2 cellular contexts compared by ENCODE assay signal in genomic region chr1:145762001-145762400, GRCh38.
TF ChIP-seq lines count a peak whose summit lies in the region.

No MANE protein-coding gene starts in this region.

TF ChIP-seq in HepG2, 621 proteins besides CTCF, POLR2A, EP300 and RAD21:
- 0 out of 2 replicates have a peak, but pooled peaks have one; percentile 21 for TF ChIP-seq HNF4A (CRISPR knock-in tag; IDR thresholded peaks at IDR 0.05)

TF ChIP-seq in liver, 16 proteins besides CTCF, POLR2A, EP300 and RAD21:
- peak; percentile 39 to 50 for TF ChIP-seq HNF4A (conservative IDR thresholded peaks at IDR 0.05)
